In the genomic region with DNA sequence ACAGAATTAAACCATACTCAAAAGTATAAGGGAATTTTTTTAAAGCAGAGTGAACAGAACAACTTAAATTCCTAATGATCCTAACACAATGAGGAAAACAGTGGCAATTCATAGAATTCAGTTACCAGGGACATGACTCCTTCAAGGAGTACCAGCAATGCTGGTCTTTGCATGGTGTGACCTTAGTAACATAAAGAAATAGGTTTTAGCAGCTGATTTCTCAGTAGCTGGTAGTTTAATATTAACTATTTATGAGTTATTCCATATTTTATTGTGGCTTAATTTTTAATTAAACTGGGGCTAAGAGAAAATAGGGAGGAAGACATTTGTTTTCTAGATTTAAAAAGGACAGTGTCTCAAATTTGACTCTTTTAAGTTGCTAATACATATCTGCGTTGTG, we compare ENCODE assay signal across 17 cellular contexts. TPM values are rescaled to one million over a fixed set of nuclear protein-coding genes. Genes with fewer than 3 reads are reported as not detected.
A peak's percentile ranks its signal among the peaks of the same experiment; 100 is the strongest.
DNase-seq lines count a peak whose midpoint lies in the region; ATAC-seq, FAIRE-seq and TF ChIP-seq lines count a peak whose summit lies in the region.
"Had no signal": no experiment of that assay in that cellular context is flagged by ENCODE, and none has a peak within 500 bp of the region (broad histone marks: within the 10 kb centered on the region; RNA-seq: fewer than 3 reads in every experiment).

No MANE protein-coding gene starts in this region.

- H3K4me2 ChIP-seq in GM23338 (no peak overlapping the region), astrocyte (ENCODE audit: low read length) (peak overlapping the region; percentile 25)
- H3K4me2 ChIP-seq: neural progenitor cell had no signal

- H3K4me1 ChIP-seq in GM23338 (ENCODE audit: insufficient read depth), result peaks cover 3% of the 10 kb centered on the region
- H3K4me1 ChIP-seq in astrocyte (ENCODE audit: insufficient read depth, low read length), result peaks cover 4% of the 10 kb centered on the region
- peaks cover 11% of the 10 kb centered on the region for H3K4me1 ChIP-seq in lower lobe of right lung
- peaks cover 13 to 60% (median 31%) of the 10 kb centered on the region in 4 donors for H3K4me1 ChIP-seq in stomach

- WGBS in stomach, 5 donors, result 36 to 54% (median 50%) methylated on average over 1 of the region's 1 CpG

- TF ChIP-seq EP300 in stomach (IDR thresholded peaks at IDR 0.05), result no peak

- H2AFZ ChIP-seq in GM23338 (no peak overlapping the region), astrocyte (ENCODE audit: low read depth, low read length) (peak overlapping the region; percentile 13)
- H2AFZ ChIP-seq: neural progenitor cell had no signal

- peaks cover 4% of the 10 kb centered on the region; the same call in 1 of the 2 replicates for H3K36me3 ChIP-seq in GM23338 (ENCODE audit: insufficient read depth)
- no peaks in the 10 kb centered on the region for H3K36me3 ChIP-seq in astrocyte (ENCODE audit: insufficient read depth, low read length)
- H3K36me3 ChIP-seq in lower lobe of right lung, result no peaks in the 10 kb centered on the region
- H3K36me3 ChIP-seq in stomach, result peaks cover 0 to 11% (median 8%) of the 10 kb centered on the region in 4 donors
- H3K36me3 ChIP-seq in WERI-Rb-1, result no peaks in the 10 kb centered on the region; the same call in 1 of the 2 replicates
- H3K36me3 ChIP-seq: neural progenitor cell had no signal

- H3K36me3 Mint-ChIP-seq in GM23338 (ENCODE audit: low read depth) (peaks cover 9% of the 10 kb centered on the region; the same call in 2 of the 3 replicates), astrocyte (ENCODE audit: low read depth, unreplicated experiment) (no peaks in the 10 kb centered on the region)
- H3K36me3 Mint-ChIP-seq: memory B cell had no signal

- FAIRE-seq in astrocyte (lab: Jason Lieb, UNC), result no peak
- FAIRE-seq: D721Med had no signal

- no peak overlapping the region for H3K4me3 Mint-ChIP-seq in GM23338
- H3K4me3 Mint-ChIP-seq in astrocyte (ENCODE audit: unreplicated experiment), result no peak overlapping the region
- no peak overlapping the region for H3K4me3 Mint-ChIP-seq in stimulated activated naive CD8-positive, alpha-beta T cell treated with anti-CD3 and anti-CD28 coated beads, Interleukin-15, amount 100 ng/mL, for 72 hours
- H3K4me3 Mint-ChIP-seq: memory B cell, neural progenitor cell, T-helper 17 cell had no signal

- ATAC-seq in GM23338, result no peak
- no peak for ATAC-seq in lower lobe of right lung
- ATAC-seq in stimulated activated naive CD8-positive, alpha-beta T cell treated with anti-CD3 and anti-CD28 coated beads, Interleukin-15, amount 100 ng/mL, for 72 hours, result no peak
- ATAC-seq in omental fat pad (ENCODE audit: low FRiP score), result no peak

- DNase-seq in GM23338 (ENCODE audit: low spot score) (no peak), astrocyte (ENCODE audit: low read depth) (no peak), lower lobe of right lung (no peak), stomach (no peak), omental fat pad (ENCODE audit: low spot score) (no peak), WERI-Rb-1 (no peak), DMS 273 (lab: John Stamatoyannopoulos, UW; ENCODE audit: unreplicated experiment) (no peak)
- no peak for DNase-seq in stimulated activated naive CD8-positive, alpha-beta T cell treated with anti-CD3 and anti-CD28 coated beads, Interleukin-15, amount 100 ng/mL, for 72 hours
- DNase-seq: activated effector memory CD4-positive, alpha-beta T cell treated with Interleukin-2 at 50 U/mL for 16 hours; amniotic stem cell; NCI-H1105; right lobe of liver; SIG-M5; T-helper 17 cell had no signal

- peaks cover 8% of the 10 kb centered on the region for H3K4me1 Mint-ChIP-seq in GM23338
- peaks cover 6% of the 10 kb centered on the region for H3K4me1 Mint-ChIP-seq in astrocyte (ENCODE audit: low read depth, unreplicated experiment)
- peaks cover 12% of the 10 kb centered on the region for H3K4me1 Mint-ChIP-seq in stimulated activated naive CD8-positive, alpha-beta T cell treated with anti-CD3 and anti-CD28 coated beads, Interleukin-15, amount 100 ng/mL, for 72 hours
- H3K4me1 Mint-ChIP-seq: T-helper 17 cell had no signal

- TF ChIP-seq POLR2A in stomach (IDR thresholded peaks at IDR 0.05), result no peak

- H3K27ac ChIP-seq in GM23338 (ENCODE audit: low read depth) (0 out of 2 replicates have a peak overlapping the region, but pooled peaks have one; percentile 21), astrocyte (ENCODE audit: low read depth, low read length) (no peak overlapping the region), lower lobe of right lung (peak overlapping the region; percentile 39), stomach (peak overlapping the region in 4 of 5 donors; percentile 18 to 73 (median 22)), WERI-Rb-1 (no peak overlapping the region)
- H3K27ac ChIP-seq: neural progenitor cell had no signal

- H4K20me1 ChIP-seq in GM23338 (replicated peaks; ENCODE audit: insufficient read depth) (peaks cover 37% of the 10 kb centered on the region), astrocyte (ENCODE audit: insufficient read depth, low read length) (peaks cover 6% of the 10 kb centered on the region)

- no peaks in the 10 kb centered on the region for H3K9me2 ChIP-seq in GM23338 (ENCODE audit: insufficient read depth)

- H3K9me3 ChIP-seq in astrocyte (ENCODE audit: insufficient read depth, low read depth, low read length), result no peaks in the 10 kb centered on the region
- no peaks in the 10 kb centered on the region for H3K9me3 ChIP-seq in lower lobe of right lung
- no peaks in the 10 kb centered on the region for H3K9me3 ChIP-seq in stomach
- H3K9me3 ChIP-seq in WERI-Rb-1 (ENCODE audit: severe bottlenecking), result no peaks in the 10 kb centered on the region
- H3K9me3 ChIP-seq: right lobe of liver had no signal

- H3K27me3 Mint-ChIP-seq in GM23338 (ENCODE audit: insufficient read depth, low read depth, poor library complexity) (no peaks in the 10 kb centered on the region), astrocyte (ENCODE audit: low read depth, unreplicated experiment) (no peaks in the 10 kb centered on the region)
- H3K27me3 Mint-ChIP-seq in stimulated activated naive CD8-positive, alpha-beta T cell treated with anti-CD3 and anti-CD28 coated beads, Interleukin-15, amount 100 ng/mL, for 72 hours, result no peaks in the 10 kb centered on the region
- H3K27me3 Mint-ChIP-seq: memory B cell, T-helper 17 cell had no signal

- peaks cover 98% of the 10 kb centered on the region for H3K79me2 ChIP-seq in GM23338 (replicated peaks; ENCODE audit: insufficient read depth)
- H3K79me2 ChIP-seq in astrocyte (ENCODE audit: insufficient read depth, low read length), result no peaks in the 10 kb centered on the region

- TF ChIP-seq CTCF in GM23338 (conservative IDR thresholded peaks at IDR 0.05; ENCODE audit: low read depth in 2 of 2), result no peak
- TF ChIP-seq CTCF in astrocyte (IDR thresholded peaks at IDR 0.05; ENCODE audit: insufficient read depth, low read depth, low read length), result no peak
- no peak for TF ChIP-seq CTCF in lower lobe of right lung (IDR thresholded peaks at IDR 0.05)
- no peak for TF ChIP-seq CTCF in stomach (IDR thresholded peaks at IDR 0.05)
- TF ChIP-seq CTCF in omental fat pad (IDR thresholded peaks at IDR 0.05), result no peak
- TF ChIP-seq CTCF in WERI-Rb-1 (IDR thresholded peaks at IDR 0.05; ENCODE audit: low read depth, low read length), result no peak

- H3K27me3 ChIP-seq in GM23338 (ENCODE audit: insufficient read depth), result no peaks in the 10 kb centered on the region
- no peaks in the 10 kb centered on the region for H3K27me3 ChIP-seq in astrocyte (ENCODE audit: insufficient read depth, low read length)
- no peaks in the 10 kb centered on the region for H3K27me3 ChIP-seq in lower lobe of right lung (ENCODE audit: low read depth)
- no peaks in the 10 kb centered on the region for H3K27me3 ChIP-seq in stomach
- H3K27me3 ChIP-seq in WERI-Rb-1 (ENCODE audit: insufficient read depth, low read depth, severe bottlenecking), result no peaks in the 10 kb centered on the region
- H3K27me3 ChIP-seq: neural progenitor cell, right lobe of liver had no signal

- H3K27ac Mint-ChIP-seq in GM23338, result no peak overlapping the region
- no peak overlapping the region for H3K27ac Mint-ChIP-seq in astrocyte (ENCODE audit: unreplicated experiment)
- H3K27ac Mint-ChIP-seq in stimulated activated naive CD8-positive, alpha-beta T cell treated with anti-CD3 and anti-CD28 coated beads, Interleukin-15, amount 100 ng/mL, for 72 hours, result no peak overlapping the region
- H3K27ac Mint-ChIP-seq: memory B cell, neural progenitor cell, T-helper 17 cell had no signal

- H3K4me3 ChIP-seq in GM23338 (no peak overlapping the region), astrocyte (ENCODE audit: insufficient read depth, low read depth, low read length) (no peak overlapping the region), lower lobe of right lung (no peak overlapping the region), stomach (no peak overlapping the region), WERI-Rb-1 (ENCODE audit: low read depth, low read length) (no peak overlapping the region)
- H3K4me3 ChIP-seq: neural progenitor cell, right lobe of liver had no signal

- intact Hi-C loops in lower lobe of right lung (cut with DNase I), result no loop called here
- intact Hi-C loops in stomach (cut with DNase I; ENCODE audit: low total_unique reads), result no loop called here

- H3K9me3 Mint-ChIP-seq in GM23338, result no peaks in the 10 kb centered on the region
- no peaks in the 10 kb centered on the region for H3K9me3 Mint-ChIP-seq in astrocyte (ENCODE audit: unreplicated experiment)
- H3K9me3 Mint-ChIP-seq in stimulated activated naive CD8-positive, alpha-beta T cell treated with anti-CD3 and anti-CD28 coated beads, Interleukin-15, amount 100 ng/mL, for 72 hours, result no peaks in the 10 kb centered on the region
- H3K9me3 Mint-ChIP-seq: memory B cell, neural progenitor cell had no signal

- H3F3A ChIP-seq in GM23338 (replicated peaks; ENCODE audit: low read depth), result 0 out of 2 replicates have a peak, but pooled peaks cover 4% of the 10 kb centered on the region

- H3K9ac ChIP-seq in astrocyte (ENCODE audit: low read length), result no peak overlapping the region
- H3K9ac ChIP-seq: neural progenitor cell had no signal

RNA-seq across cellular contexts. Expression of a gene that starts 30.9 kb away (rescaled TPM):
- 92.5 and 94.4 TPM in 2 replicates for total RNA-seq in GM23338 (2014; rRNA removed; shearing (Covaris generic))
- polyA plus RNA-seq in GM23338 (2016; fragmentation: Nextera tagmentation; extraction: Ambion mirVana), result 37.1 and 40.1 TPM in 2 replicates
- 23.6 and 37.7 TPM in 2 replicates for total RNA-seq in astrocyte
- total RNA-seq in lower lobe of right lung, result 43.0 TPM
- 100 to 1,000 TPM in 4 of 5 donors, 10 to 100 TPM in 1; 85.9 to 227 (median 147) TPM for total RNA-seq in stomach
- 10 to 100 TPM; 20.9 to 47.2 (median 36.7) TPM for polyA plus RNA-seq in stomach
- 10 to 100 TPM; 27.7 to 72.5 (median 33.3) TPM for total RNA-seq in omental fat pad

RNA-seq across cellular contexts. Expression of a gene that starts 51.5 kb away (rescaled TPM):
- 31.2 and 40.4 TPM in 2 replicates for total RNA-seq in GM23338 (2014; rRNA removed; shearing (Covaris generic))
- polyA plus RNA-seq in GM23338 (2016; fragmentation: Nextera tagmentation; extraction: Ambion mirVana) (18.5 and 20.4 TPM in 2 replicates), stomach (100 to 1,000 TPM in 2 of 3 donors, 10 to 100 TPM in 1; 96.7 to 147 (median 111) TPM)
- total RNA-seq in astrocyte (55.1 and 56.5 TPM in 2 replicates), lower lobe of right lung (276 TPM), stomach (100 to 1,000 TPM in 4 of 5 donors, 10 to 100 TPM in 1; 46.3 to 835 (median 484) TPM), omental fat pad (100 to 1,000 TPM in 3 of 4 donors, 10 to 100 TPM in 1; 84.4 to 251 (median 142) TPM)

RNA-seq across cellular contexts. Expression of a gene that starts 59.8 kb away (rescaled TPM):
- total RNA-seq in GM23338 (2014; rRNA removed; shearing (Covaris generic)), result 157 and 175 TPM in 2 replicates
- 304 and 308 TPM in 2 replicates for polyA plus RNA-seq in GM23338 (2016; fragmentation: Nextera tagmentation; extraction: Ambion mirVana)
- 159 and 170 TPM in 2 replicates for total RNA-seq in astrocyte
- total RNA-seq in lower lobe of right lung, result 95.5 TPM
- 100 to 1,000 TPM in 3 of 5 donors, 10 to 100 TPM in 2; 52.0 to 310 (median 123) TPM for total RNA-seq in stomach
- polyA plus RNA-seq in stomach, result 100 to 1,000 TPM; 187 to 263 (median 224) TPM
- 100 to 1,000 TPM in 3 of 4 donors, 10 to 100 TPM in 1; 91.1 to 155 (median 128) TPM for total RNA-seq in omental fat pad

Comparison
In these comparisons a context has a peak if more than half of its experiments do, and no peak if none do; other contexts are left out.
1. H3K27ac ChIP-seq: peak in GM23338 (single experiment), lower lobe of right lung (single experiment) and stomach (4 of 5); none in astrocyte (single experiment) and WERI-Rb-1 (single experiment).